ENCODE assay signal across 35 cellular contexts in the genomic region with DNA sequence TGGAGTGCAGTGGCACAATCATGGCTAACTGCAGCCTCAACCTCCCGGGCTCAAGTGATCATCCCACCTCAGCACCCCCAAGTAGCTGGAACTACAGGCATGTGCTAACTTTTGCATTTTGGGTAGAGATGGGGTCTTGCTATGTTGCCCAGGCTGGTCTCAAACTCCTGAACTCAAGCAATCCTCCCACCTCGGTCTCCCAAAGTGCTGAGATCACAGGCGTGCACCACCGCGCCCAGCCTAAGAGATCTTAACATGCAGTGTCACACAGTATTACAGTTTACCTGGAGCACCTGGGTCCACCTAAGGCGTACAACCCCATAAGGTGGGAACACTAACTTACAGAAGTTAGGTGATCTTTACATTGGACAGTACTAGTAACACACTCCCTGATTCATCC.
"Had no signal": no experiment of that assay in that cellular context is flagged by ENCODE, and none has a peak within 500 bp of the region (broad histone marks: within the 10 kb centered on the region; RNA-seq: fewer than 3 reads in every experiment).

No MANE protein-coding gene starts in this region.

- H3K27ac Mint-ChIP-seq: activated CD4-positive, alpha-beta memory T cell treated with anti-CD3 and anti-CD28 coated beads, Interleukin-2, amount 10 ng/mL, durations not matched to agents 7 days and 5 days; activated CD4-positive, alpha-beta T cell treated with anti-CD3 and anti-CD28 coated beads for 36 hours; activated CD4-positive, alpha-beta T cell treated with anti-CD3 and anti-CD28 coated beads, Interleukin-2, amount 10 ng/mL, durations not matched to agents 7 days and 5 days; activated CD8-positive, alpha-beta T cell treated with anti-CD3 and anti-CD28 coated beads, Interleukin-2, amount 10 ng/mL, durations not matched to agents 7 days and 5 days; activated naive CD4-positive, alpha-beta T cell treated with anti-CD3 and anti-CD28 coated beads, Interleukin-2, amount 10 ng/mL, durations not matched to agents 7 days and 5 days; activated naive CD4-positive, alpha-beta T cell treated with anti-CD3 and anti-CD28 coated beads, Interleukin-2, amount 50 U/mL, for 24 hours; activated naive CD8-positive, alpha-beta T cell; activated naive CD8-positive, alpha-beta T cell treated with anti-CD3 and anti-CD28 coated beads, Interleukin-2, amount 10 ng/mL, durations not matched to agents 7 days and 5 days; activated naive CD8-positive, alpha-beta T cell treated with anti-CD3 and anti-CD28 coated beads, Interleukin-2, amount 50 U/mL, for 24 hours; activated T-cell treated with anti-CD3 and anti-CD28 coated beads, Interleukin-2, amount 50 U/mL, for 24 hours; activated T-helper 2 cell treated with anti-CD3 and anti-CD28 coated beads, Interferon-gamma antibody, Interleukin-2, Interleukin-4, amounts not matched to agents 10 μg/mL and 5 μg/mL and 100 μg/mL, durations not matched to agents 14 hours and 24 hours and 36 hours; brain; T-helper 1 cell treated with Interleukin-12 subunit alpha and Interleukin-12 subunit beta and Interleukin-4 antibody, amounts not matched to agents 30 μg/mL and 1 μg/mL, for 36 hours; T-helper 2 cell treated with Interferon-gamma antibody and Interleukin-4, amounts not matched to agents 5 μg/mL and 100 μg/mL, for 36 hours had no signal

- H3K4me3 ChIP-seq: ascending aorta, cardiac muscle cell had no signal

- DNase-seq: activated CD4-positive, alpha-beta memory T cell treated with anti-CD3 and anti-CD28 coated beads, Interleukin-2, amount 10 ng/mL, durations not matched to agents 7 days and 5 days; activated CD4-positive, alpha-beta T cell treated with anti-CD3 and anti-CD28 coated beads for 1 hour; activated CD4-positive, alpha-beta T cell treated with anti-CD3 and anti-CD28 coated beads for 36 hours; activated CD4-positive, alpha-beta T cell treated with anti-CD3 and anti-CD28 coated beads for 48 hours; activated CD4-positive, alpha-beta T cell treated with anti-CD3 and anti-CD28 coated beads, Interleukin-2, amount 10 ng/mL, durations not matched to agents 7 days and 5 days; activated CD4-positive, alpha-beta T cell treated with anti-CD3 and anti-CD28 coated beads, Interleukin-2, amount 50 U/mL, for 48 hours; activated CD4-positive, CD25-positive, alpha-beta regulatory T cell; activated CD8-positive, alpha-beta memory T cell treated with anti-CD3 and anti-CD28 coated beads for 24 hours; activated CD8-positive, alpha-beta memory T cell treated with anti-CD3 and anti-CD28 coated beads, Interleukin-2, amount 50 U/mL, for 48 hours; activated CD8-positive, alpha-beta T cell treated with anti-CD3 and anti-CD28 coated beads, Interleukin-2, amount 10 ng/mL, durations not matched to agents 7 days and 5 days; activated effector memory CD4-positive, alpha-beta T cell treated with Interleukin-2 at 50 U/mL for 16 hours; activated gamma-delta T cell; activated naive CD4-positive, alpha-beta T cell treated with anti-CD3 and anti-CD28 coated beads, Interleukin-2, amount 10 ng/mL, durations not matched to agents 7 days and 5 days; activated naive CD4-positive, alpha-beta T cell treated with Interleukin-2 at 50 U/mL for 16 hours; activated naive CD8-positive, alpha-beta T cell treated with anti-CD3 and anti-CD28 coated beads, Interleukin-2, amount 10 ng/mL, durations not matched to agents 7 days and 5 days; activated naive CD8-positive, alpha-beta T cell treated with anti-CD3 and anti-CD28 coated beads, Interleukin-2, amount 50 U/mL, for 24 hours; activated T-cell treated with anti-CD3 and anti-CD28 coated beads, Interleukin-2, amount 50 U/mL, for 24 hours; activated T-cell treated with anti-CD3 and anti-CD28 coated beads, Interleukin-2, amount 50 U/mL, for 48 hours; amygdala; anterior cingulate cortex; caudate nucleus; cerebellar nuclear complex; T-helper 2 cell; T-helper 9 cell had no signal

- H3K9me3 Mint-ChIP-seq: activated CD4-positive, alpha-beta memory T cell treated with anti-CD3 and anti-CD28 coated beads, Interleukin-2, amount 10 ng/mL, durations not matched to agents 7 days and 5 days; activated CD4-positive, alpha-beta T cell treated with anti-CD3 and anti-CD28 coated beads, Interleukin-2, amount 10 ng/mL, durations not matched to agents 7 days and 5 days; activated naive CD4-positive, alpha-beta T cell treated with anti-CD3 and anti-CD28 coated beads, Interleukin-2, amount 10 ng/mL, durations not matched to agents 7 days and 5 days; activated naive CD4-positive, alpha-beta T cell treated with anti-CD3 and anti-CD28 coated beads, Interleukin-2, amount 50 U/mL, for 24 hours; activated naive CD8-positive, alpha-beta T cell treated with anti-CD3 and anti-CD28 coated beads, Interleukin-2, amount 10 ng/mL, durations not matched to agents 7 days and 5 days; activated naive CD8-positive, alpha-beta T cell treated with anti-CD3 and anti-CD28 coated beads, Interleukin-2, amount 50 U/mL, for 24 hours; activated T-cell treated with anti-CD3 and anti-CD28 coated beads, Interleukin-2, amount 50 U/mL, for 24 hours; activated T-helper 2 cell treated with anti-CD3 and anti-CD28 coated beads, Interferon-gamma antibody, Interleukin-2, Interleukin-4, amounts not matched to agents 10 μg/mL and 5 μg/mL and 100 μg/mL, durations not matched to agents 14 hours and 24 hours and 36 hours; brain; central memory CD8-positive, alpha-beta T cell; T-helper 1 cell treated with Interleukin-12 subunit alpha and Interleukin-12 subunit beta and Interleukin-4 antibody, amounts not matched to agents 30 μg/mL and 1 μg/mL, for 36 hours; T-helper 2 cell treated with Interferon-gamma antibody and Interleukin-4, amounts not matched to agents 5 μg/mL and 100 μg/mL, for 36 hours had no signal

- H3K36me3 ChIP-seq: cardiac muscle cell had no signal

- ATAC-seq: activated CD4-positive, alpha-beta T cell treated with anti-CD3 and anti-CD28 coated beads for 36 hours; activated CD4-positive, CD25-positive, alpha-beta regulatory T cell treated with anti-CD3 and anti-CD28 coated beads, Interleukin-2, amount 50 U/mL, for 24 hours; activated CD8-positive, alpha-beta T cell treated with anti-CD3 and anti-CD28 coated beads, Interleukin-2, amount 10 ng/mL, durations not matched to agents 7 days and 5 days; activated naive CD8-positive, alpha-beta T cell treated with anti-CD3 and anti-CD28 coated beads, Interleukin-2, amount 50 U/mL, for 24 hours had no signal

- H3K27ac ChIP-seq: ascending aorta, cardiac muscle cell, VCaP had no signal

- H3K27me3 Mint-ChIP-seq: activated CD4-positive, alpha-beta memory T cell treated with anti-CD3 and anti-CD28 coated beads, Interleukin-2, amount 10 ng/mL, durations not matched to agents 7 days and 5 days; activated CD4-positive, alpha-beta T cell treated with anti-CD3 and anti-CD28 coated beads for 36 hours; activated CD4-positive, alpha-beta T cell treated with anti-CD3 and anti-CD28 coated beads, Interleukin-2, amount 10 ng/mL, durations not matched to agents 7 days and 5 days; activated naive CD4-positive, alpha-beta T cell treated with anti-CD3 and anti-CD28 coated beads, Interleukin-2, amount 10 ng/mL, durations not matched to agents 7 days and 5 days; activated naive CD4-positive, alpha-beta T cell treated with anti-CD3 and anti-CD28 coated beads, Interleukin-2, amount 50 U/mL, for 24 hours; activated naive CD8-positive, alpha-beta T cell; activated naive CD8-positive, alpha-beta T cell treated with anti-CD3 and anti-CD28 coated beads, Interleukin-2, amount 10 ng/mL, durations not matched to agents 7 days and 5 days; activated naive CD8-positive, alpha-beta T cell treated with anti-CD3 and anti-CD28 coated beads, Interleukin-2, amount 50 U/mL, for 24 hours; activated T-cell treated with anti-CD3 and anti-CD28 coated beads, Interleukin-2, amount 50 U/mL, for 24 hours; central memory CD8-positive, alpha-beta T cell had no signal

- H3K9me3 ChIP-seq: ascending aorta had no signal

- H3K4me1 ChIP-seq: ascending aorta had no signal

- H3K4me3 Mint-ChIP-seq: activated CD4-positive, alpha-beta memory T cell treated with anti-CD3 and anti-CD28 coated beads, Interleukin-2, amount 10 ng/mL, durations not matched to agents 7 days and 5 days; activated CD4-positive, alpha-beta T cell treated with anti-CD3 and anti-CD28 coated beads for 36 hours; activated CD4-positive, alpha-beta T cell treated with anti-CD3 and anti-CD28 coated beads, Interleukin-2, amount 10 ng/mL, durations not matched to agents 7 days and 5 days; activated CD8-positive, alpha-beta T cell treated with anti-CD3 and anti-CD28 coated beads, Interleukin-2, amount 10 ng/mL, durations not matched to agents 7 days and 5 days; activated naive CD4-positive, alpha-beta T cell treated with anti-CD3 and anti-CD28 coated beads, Interleukin-2, amount 10 ng/mL, durations not matched to agents 7 days and 5 days; activated naive CD4-positive, alpha-beta T cell treated with anti-CD3 and anti-CD28 coated beads, Interleukin-2, amount 50 U/mL, for 24 hours; activated naive CD8-positive, alpha-beta T cell; activated naive CD8-positive, alpha-beta T cell treated with anti-CD3 and anti-CD28 coated beads, Interleukin-2, amount 10 ng/mL, durations not matched to agents 7 days and 5 days; activated naive CD8-positive, alpha-beta T cell treated with anti-CD3 and anti-CD28 coated beads, Interleukin-2, amount 50 U/mL, for 24 hours; activated T-cell treated with anti-CD3 and anti-CD28 coated beads, Interleukin-2, amount 50 U/mL, for 24 hours; brain; central memory CD8-positive, alpha-beta T cell; T-helper 1 cell treated with Interleukin-12 subunit alpha and Interleukin-12 subunit beta and Interleukin-4 antibody, amounts not matched to agents 30 μg/mL and 1 μg/mL, for 36 hours; T-helper 2 cell treated with Interferon-gamma antibody and Interleukin-4, amounts not matched to agents 5 μg/mL and 100 μg/mL, for 36 hours had no signal

- H3K27me3 ChIP-seq: ascending aorta, cardiac muscle cell had no signal
